Comparison of ENCODE assay signal across 27 cellular contexts in genomic region chr10:75063461-75064230, GRCh38.
"Had no signal": no experiment of that assay in that cellular context is flagged by ENCODE, and none has a peak within 500 bp of the region (broad histone marks: within the 10 kb centered on the region; RNA-seq: fewer than 3 reads in every experiment).

No MANE protein-coding gene starts in this region.

- H3K27ac Mint-ChIP-seq: naive thymus-derived CD4-positive, alpha-beta T cell; natural killer cell treated with Interleukin-12 subunit alpha and Interleukin-12 subunit beta and Interleukin-15 and Interleukin-18, amount 100 ng/mL, for 72 hours; stimulated activated memory B cell treated with anti-CD40 and anti-IgM and Interleukin-4, amounts not matched to agents 10 μg/mL and 1 μg/mL and 100 μg/mL, for 72 hours; stimulated activated naive CD8-positive, alpha-beta T cell treated with anti-CD3 and anti-CD28 coated beads, Interleukin-15, amount 100 ng/mL, for 72 hours had no signal

- H3K4me1 Mint-ChIP-seq: naive thymus-derived CD4-positive, alpha-beta T cell; stimulated activated memory B cell treated with anti-CD40 and anti-IgM and Interleukin-4, amounts not matched to agents 10 μg/mL and 1 μg/mL and 100 μg/mL, for 72 hours; stimulated activated naive CD8-positive, alpha-beta T cell treated with anti-CD3 and anti-CD28 coated beads, Interleukin-15, amount 100 ng/mL, for 72 hours had no signal

- H3K4me3 ChIP-seq: heart left ventricle, hepatocyte, left ventricle myocardium inferior, lung, mucosa of descending colon, pancreas, sigmoid colon, thoracic aorta, tibial artery, upper lobe of right lung had no signal

- DNase-seq: heart left ventricle; islet precursor cell; left ventricle myocardium inferior; midbrain; mucosa of descending colon; naive thymus-derived CD4-positive, alpha-beta T cell; nucleus accumbens; pancreas; retina; right cardiac atrium; sigmoid colon; small intestine; stimulated activated CD4-positive, alpha-beta T cell treated with anti-CD3 and anti-CD28 coated beads, Interleukin-1b, Interleukin-23, amount 100 ng/mL, for 48 hours; stimulated activated CD4-positive, alpha-beta T cell treated with anti-CD3 and anti-CD28 coated beads, Interleukin-2, amount 100 ng/mL, for 48 hours; stimulated activated CD4-positive, alpha-beta T cell treated with anti-CD3 and anti-CD28 coated beads, Interleukin-4, amount 100 ng/mL, for 4 hours; stimulated activated CD8-positive, alpha-beta memory T cell treated with anti-CD3 and anti-CD28 coated beads, Interleukin-4, amount 100 ng/mL, for 48 hours; stimulated activated naive CD4-positive, alpha-beta T cell treated with Interleukin-2 at 50 U/mL for 16 hours; stimulated activated naive CD8-positive, alpha-beta T cell treated with anti-CD3 and anti-CD28 coated beads, Interleukin-15, amount 100 ng/mL, for 72 hours; tibial artery; trophoblast cell; upper lobe of right lung had no signal

- H3K9me3 Mint-ChIP-seq: natural killer cell treated with Interleukin-12 subunit alpha and Interleukin-12 subunit beta and Interleukin-15 and Interleukin-18, amount 100 ng/mL, for 72 hours; stimulated activated memory B cell treated with anti-CD40 and anti-IgM and Interleukin-4, amounts not matched to agents 10 μg/mL and 1 μg/mL and 100 μg/mL, for 72 hours; stimulated activated naive CD8-positive, alpha-beta T cell treated with anti-CD3 and anti-CD28 coated beads, Interleukin-15, amount 100 ng/mL, for 72 hours had no signal

- H3K27me3 Mint-ChIP-seq: naive thymus-derived CD4-positive, alpha-beta T cell; natural killer cell treated with Interleukin-12 subunit alpha and Interleukin-12 subunit beta and Interleukin-15 and Interleukin-18, amount 100 ng/mL, for 72 hours; stimulated activated memory B cell treated with anti-CD40 and anti-IgM and Interleukin-4, amounts not matched to agents 10 μg/mL and 1 μg/mL and 100 μg/mL, for 72 hours; stimulated activated naive CD8-positive, alpha-beta T cell treated with anti-CD3 and anti-CD28 coated beads, Interleukin-15, amount 100 ng/mL, for 72 hours had no signal

- H3K36me3 ChIP-seq: heart left ventricle, left ventricle myocardium inferior, pancreas, sigmoid colon, thoracic aorta, tibial artery, upper lobe of right lung had no signal

- H3K27me3 ChIP-seq: heart left ventricle, hepatocyte, pancreas, sigmoid colon, tibial artery, upper lobe of right lung had no signal

- H3K36me3 Mint-ChIP-seq: naive thymus-derived CD4-positive, alpha-beta T cell; natural killer cell treated with Interleukin-12 subunit alpha and Interleukin-12 subunit beta and Interleukin-15 and Interleukin-18, amount 100 ng/mL, for 72 hours; stimulated activated memory B cell treated with anti-CD40 and anti-IgM and Interleukin-4, amounts not matched to agents 10 μg/mL and 1 μg/mL and 100 μg/mL, for 72 hours had no signal

- H3K9me3 ChIP-seq: heart left ventricle, left ventricle myocardium inferior, mucosa of descending colon, pancreas, sigmoid colon, thoracic aorta, tibial artery, upper lobe of right lung had no signal

- ATAC-seq: naive thymus-derived CD4-positive, alpha-beta T cell; natural killer cell treated with Interleukin-12 subunit alpha and Interleukin-12 subunit beta and Interleukin-15 and Interleukin-18, amount 100 ng/mL, for 72 hours; pancreas; stimulated activated memory B cell treated with anti-CD40 and anti-IgM and Interleukin-4, amounts not matched to agents 10 μg/mL and 1 μg/mL and 100 μg/mL, for 72 hours; stimulated activated naive CD8-positive, alpha-beta T cell treated with anti-CD3 and anti-CD28 coated beads, Interleukin-15, amount 100 ng/mL, for 72 hours; upper lobe of right lung had no signal

- H2AFZ ChIP-seq: hepatocyte had no signal

- FAIRE-seq: pancreas, small intestine, urothelium cell line had no signal

- H3K27ac ChIP-seq: left ventricle myocardium inferior, pancreas, sigmoid colon, thoracic aorta, tibial artery, upper lobe of right lung had no signal

- H3K79me2 ChIP-seq: hepatocyte had no signal

- H3K4me1 ChIP-seq: left ventricle myocardium inferior, pancreas, upper lobe of right lung had no signal

- H3K4me2 ChIP-seq: hepatocyte had no signal

- H3K4me3 Mint-ChIP-seq: naive thymus-derived CD4-positive, alpha-beta T cell; natural killer cell treated with Interleukin-12 subunit alpha and Interleukin-12 subunit beta and Interleukin-15 and Interleukin-18, amount 100 ng/mL, for 72 hours; stimulated activated memory B cell treated with anti-CD40 and anti-IgM and Interleukin-4, amounts not matched to agents 10 μg/mL and 1 μg/mL and 100 μg/mL, for 72 hours; stimulated activated naive CD8-positive, alpha-beta T cell treated with anti-CD3 and anti-CD28 coated beads, Interleukin-15, amount 100 ng/mL, for 72 hours had no signal
